27 cellular contexts compared by ENCODE assay signal in the genomic region with DNA sequence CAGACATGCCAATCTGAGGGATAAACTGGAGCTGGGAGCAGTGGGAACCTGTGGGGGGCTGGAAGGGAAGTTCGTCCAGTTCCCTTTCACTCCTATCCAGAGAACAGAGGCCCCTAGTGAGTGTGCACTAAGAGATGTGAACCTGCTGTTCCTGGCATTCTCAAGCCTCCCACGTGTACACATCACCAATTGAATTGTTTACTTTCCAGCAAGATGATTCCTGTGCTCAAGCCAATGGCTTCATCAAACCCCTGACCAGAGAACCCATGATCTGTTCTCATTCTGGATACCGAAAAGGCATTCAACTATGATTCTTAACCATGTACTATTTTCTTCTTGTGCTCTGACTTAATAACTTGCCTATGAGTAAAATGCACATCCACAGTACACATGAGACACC. TPM values are rescaled to one million over a fixed set of nuclear protein-coding genes. Genes with fewer than 3 reads are reported as not detected.
DNase-seq lines count a peak whose midpoint lies in the region; TF ChIP-seq lines count a peak whose summit lies in the region.
"Had no signal": no experiment of that assay in that cellular context is flagged by ENCODE, and none has a peak within 500 bp of the region (broad histone marks: within the 10 kb centered on the region; RNA-seq: fewer than 3 reads in every experiment).

No MANE protein-coding gene starts in this region.

- no peak overlapping the region for H3K4me3 Mint-ChIP-seq in chondrocyte (ENCODE audit: unreplicated experiment)
- H3K4me3 Mint-ChIP-seq: CD4-positive, alpha-beta T cell; H9 had no signal

- peaks cover 3% of the 10 kb centered on the region for H3K4me1 Mint-ChIP-seq in chondrocyte (ENCODE audit: low read depth)

- peak overlapping the region; percentile 53 for H3K27ac ChIP-seq in epithelial cell of prostate
- H3K27ac ChIP-seq: BLaER1 treated with 17β-estradiol and CSF1 and Interleukin-3, amounts not matched to agents 10 nM and 100 nM; PC-9; SJSA1 had no signal

- no peak overlapping the region for H3K27ac Mint-ChIP-seq in chondrocyte (ENCODE audit: unreplicated experiment)
- H3K27ac Mint-ChIP-seq: CD4-positive, alpha-beta T cell; H9 had no signal

- TF ChIP-seq CTCF in chondrocyte (IDR thresholded peaks at IDR 0.05) (no peak), foreskin fibroblast (IDR thresholded peaks at IDR 0.05; ENCODE audit: low read depth, low read length) (no peak)

- H3K4me3 ChIP-seq in foreskin fibroblast (ENCODE audit: low read depth in 1 of 2, low read length in 2 of 2) = no peak overlapping the region
- H3K4me3 ChIP-seq: BLaER1 treated with 17β-estradiol and CSF1 and Interleukin-3, amounts not matched to agents 10 nM and 100 nM; K562; PC-9; SJSA1 had no signal

- H3K9me3 Mint-ChIP-seq in chondrocyte (ENCODE audit: low read depth) = no peaks in the 10 kb centered on the region
- H3K9me3 Mint-ChIP-seq: CD4-positive, alpha-beta T cell; H9 had no signal

- peaks cover 10% of the 10 kb centered on the region for H3K27me3 Mint-ChIP-seq in chondrocyte (ENCODE audit: low read depth)

- DNase-seq in ELR (ENCODE audit: low read depth) = peak; percentile 42
- DNase-seq in amniotic epithelial cell (ENCODE audit: low read depth) = peak; percentile 68
- DNase-seq in epithelial cell of prostate (ENCODE audit: low read depth, low spot score) = no peak
- peak; percentile 43 for DNase-seq in kidney glomerular epithelial cell (lab: John Stamatoyannopoulos, UW)
- DNase-seq in chondrocyte (ENCODE audit: low spot score) = no peak
- DNase-seq in foreskin fibroblast = no peak
- no peak for DNase-seq in COR-L47 (lab: John Stamatoyannopoulos, UW)
- no peak for DNase-seq in stimulated activated CD4-positive, alpha-beta T cell treated with anti-CD3 and anti-CD28 coated beads, Interleukin-12 subunit alpha, Interleukin-12 subunit beta, amount 100 ng/mL, for 4 hours
- DNase-seq: AML-193; Caco-2; CD4-positive, alpha-beta T cell; DMS79 treated with DMSO at 0.1 percent for 48 hours; H9; Kasumi-1; MV-4-11; NCI-H1105; NCI-H1436 treated with DMSO at 0.1 percent for 48 hours; NCI-H1930; NCI-H446 treated with DMSO at 0.1 percent for 48 hours; NCI-H526; NCI-H82; NK-92 treated with Interleukin-12 subunit alpha and Interleukin-12 subunit beta, amount 100 ng/mL, for 24 hours; Right ventricle myocardium superior had no signal

- H3K36me3 Mint-ChIP-seq in chondrocyte (ENCODE audit: low read depth) = no peaks in the 10 kb centered on the region

RNA-seq across cellular contexts. Expression of a gene that starts 10.2 kb away (rescaled TPM):
- total RNA-seq in chondrocyte = 1.4 to 1.6 TPM (median 1.4 TPM) in 3 replicates
- total RNA-seq: CD4-positive, alpha-beta T cell; K562; PC-9; SJSA1 had no signal

Comparison
In these comparisons a context has a peak if more than half of its experiments do, and no peak if none do; other contexts are left out.
1. DNase-seq: peak in ELR (single experiment), amniotic epithelial cell (single experiment) and kidney glomerular epithelial cell (single experiment); none in epithelial cell of prostate (single experiment), chondrocyte (single experiment), foreskin fibroblast (0 of 2), COR-L47 (single experiment) and stimulated activated CD4-positive, alpha-beta T cell treated with anti-CD3 and anti-CD28 coated beads, Interleukin-12 subunit alpha, Interleukin-12 subunit beta, amount 100 ng/mL, for 4 hours (single experiment).